15 cellular contexts compared by ENCODE assay signal in the genomic region with DNA sequence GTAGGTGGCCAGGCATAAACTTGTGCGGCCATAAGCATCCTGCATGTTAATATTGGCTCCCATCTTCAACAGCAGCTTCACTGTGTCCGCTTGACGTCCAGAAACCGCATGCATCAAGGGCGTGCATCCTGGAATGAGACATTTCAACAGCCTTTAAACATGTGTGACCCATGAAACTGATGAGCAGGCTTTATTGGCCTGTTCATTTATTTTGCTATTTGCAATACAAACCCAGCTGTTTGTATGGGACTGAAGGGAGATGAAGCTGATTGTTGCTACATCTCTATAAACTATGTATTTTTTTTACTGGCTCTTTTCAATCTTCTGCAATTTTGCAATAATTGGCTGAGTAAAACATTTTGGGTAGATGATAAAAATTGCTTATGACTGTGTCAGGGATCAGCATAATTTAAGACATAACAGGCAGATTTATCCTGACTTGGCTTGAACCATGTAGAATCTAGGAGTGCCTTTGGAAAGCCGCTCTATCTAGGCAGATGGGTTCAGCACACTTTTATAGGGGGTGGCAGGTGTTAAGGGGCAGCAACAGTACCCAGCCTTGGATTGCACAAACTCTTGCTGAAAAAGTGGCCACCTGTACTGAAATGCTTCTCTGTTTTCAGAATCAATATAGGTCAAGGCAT. TPM values are rescaled to one million over a fixed set of nuclear protein-coding genes. Genes with fewer than 3 reads are reported as not detected.
DNase-seq lines count a peak whose midpoint lies in the region; ATAC-seq and TF ChIP-seq lines count a peak whose summit lies in the region.
"Had no signal": no experiment of that assay in that cellular context is flagged by ENCODE, and none has a peak within 500 bp of the region (broad histone marks: within the 10 kb centered on the region; RNA-seq: fewer than 3 reads in every experiment).

No MANE protein-coding gene starts in this region.

- no peaks in the 10 kb centered on the region for H3K9me3 Mint-ChIP-seq in MCF 10A (ENCODE audit: unreplicated experiment)
- H3K9me3 Mint-ChIP-seq: naive B cell had no signal

- no peak overlapping the region for H3K4me3 Mint-ChIP-seq in MCF 10A (ENCODE audit: unreplicated experiment)
- H3K4me3 Mint-ChIP-seq: activated CD8-positive, alpha-beta T cell treated with anti-CD3 and anti-CD28 coated beads, Interleukin-2, amount 10 ng/mL, durations not matched to agents 7 days and 5 days; naive B cell had no signal

- H3K79me2 ChIP-seq in ACC112 (ENCODE audit: control insufficient read depth, insufficient read depth, low read length, unreplicated experiment) = no peaks in the 10 kb centered on the region
- H3K79me2 ChIP-seq in osteoblast (ENCODE audit: insufficient read depth, low read length) = no peaks in the 10 kb centered on the region

- H3K27me3 ChIP-seq in ACC112 (ENCODE audit: insufficient read depth, low read length) (no peaks in the 10 kb centered on the region), MG63 (no peaks in the 10 kb centered on the region), gastroesophageal sphincter (no peaks in the 10 kb centered on the region), osteoblast (ENCODE audit: insufficient read depth, low read length) (no peaks in the 10 kb centered on the region), BE2C (no peaks in the 10 kb centered on the region)

- ATAC-seq in gastroesophageal sphincter (peak; percentile 86), GM21529 (IDR thresholded peaks at IDR 0.05; ENCODE audit: unreplicated experiment) (no peak)
- ATAC-seq: activated CD8-positive, alpha-beta T cell treated with anti-CD3 and anti-CD28 coated beads, Interleukin-2, amount 10 ng/mL, durations not matched to agents 7 days and 5 days had no signal

- H3K4me2 ChIP-seq in osteoblast (ENCODE audit: insufficient read depth, low read length) = peak overlapping the region; percentile 59

- POLR2A ChIA-PET in MCF 10A (lab: Yijun Ruan, JAX) = interaction anchor here (1.0 to 1.7 kb wide), 2 partner anchors 182 to 184 kb away, joined by 3 to 7 read pairs; a partner anchor contains a TSS

- H3K27ac ChIP-seq in ACC112 (ENCODE audit: low read depth, low read length) (no peak overlapping the region), gastroesophageal sphincter (peak overlapping the region in 3 of 4 donors; percentile 41 to 52 (median 45)), osteoblast (ENCODE audit: low read depth, low read length) (no peak overlapping the region)

- DNase-seq in MG63 (peak; percentile 58), osteoblast (ENCODE audit: insufficient read length, low spot score, missing footprints) (no peak), BE2C (no peak), MCF 10A (ENCODE audit: unreplicated experiment) (no peak), NCI-H128 (lab: John Stamatoyannopoulos, UW; ENCODE audit: unreplicated experiment) (no peak)
- DNase-seq: ACHN; activated CD8-positive, alpha-beta T cell treated with anti-CD3 and anti-CD28 coated beads, Interleukin-2, amount 10 ng/mL, durations not matched to agents 7 days and 5 days; caudate nucleus; naive B cell; NCI-H1417 treated with DMSO at 0.1 percent for 48 hours; small intestine had no signal

- H3K27ac Mint-ChIP-seq in MCF 10A (ENCODE audit: low read depth, unreplicated experiment) = no peak overlapping the region
- H3K27ac Mint-ChIP-seq: activated CD8-positive, alpha-beta T cell treated with anti-CD3 and anti-CD28 coated beads, Interleukin-2, amount 10 ng/mL, durations not matched to agents 7 days and 5 days; naive B cell had no signal

- intact Hi-C loops in MCF 10A (cut with micrococcal nuclease) = no loop called here

- WGBS in gastroesophageal sphincter (ENCODE audit: low coverage in 1 of 2), 2 donors = 39 to 60% methylated on average over 1 to 6 of the region's 6 CpGs

- H3K27me3 Mint-ChIP-seq in MCF 10A (ENCODE audit: insufficient read depth, unreplicated experiment) = no peaks in the 10 kb centered on the region

- H3K36me3 ChIP-seq in ACC112 (ENCODE audit: insufficient read depth, low read length) = no peaks in the 10 kb centered on the region
- no peaks in the 10 kb centered on the region for H3K36me3 ChIP-seq in MG63
- H3K36me3 ChIP-seq in gastroesophageal sphincter = no peaks in the 10 kb centered on the region
- no peaks in the 10 kb centered on the region for H3K36me3 ChIP-seq in osteoblast (ENCODE audit: insufficient read depth, low read length)
- no peaks in the 10 kb centered on the region for H3K36me3 ChIP-seq in BE2C

- no peaks in the 10 kb centered on the region for H3K36me3 Mint-ChIP-seq in MCF 10A (ENCODE audit: insufficient read depth, unreplicated experiment)
- H3K36me3 Mint-ChIP-seq: naive B cell had no signal

- peaks cover 37% of the 10 kb centered on the region for H3K4me1 ChIP-seq in ACC112 (ENCODE audit: control insufficient read depth, insufficient read depth, low read length, unreplicated experiment)
- H3K4me1 ChIP-seq in gastroesophageal sphincter = peaks cover 2 to 31% (median 19%) of the 10 kb centered on the region in 3 donors
- peaks cover 27% of the 10 kb centered on the region for H3K4me1 ChIP-seq in osteoblast (ENCODE audit: insufficient read depth, low read length)
- H3K4me1 ChIP-seq in BE2C = no peaks in the 10 kb centered on the region

- TF ChIP-seq POLR2A in gastroesophageal sphincter (IDR thresholded peaks at IDR 0.05) = no peak

- no peaks in the 10 kb centered on the region for H4K20me1 ChIP-seq in osteoblast (ENCODE audit: insufficient read depth, low read length)

- CTCF ChIA-PET in MCF 10A (lab: Yijun Ruan, JAX) = interaction anchor here (0.7 kb wide), 1 partner anchor 22 kb away, joined by 3 read pairs; no protein-coding TSS in a partner anchor

- peaks cover 10% of the 10 kb centered on the region for H3K4me1 Mint-ChIP-seq in MCF 10A (ENCODE audit: insufficient read depth, unreplicated experiment)
- H3K4me1 Mint-ChIP-seq: naive B cell had no signal

- no peak overlapping the region for H2AFZ ChIP-seq in ACC112 (ENCODE audit: low read length, unreplicated experiment)
- no peak overlapping the region for H2AFZ ChIP-seq in osteoblast (ENCODE audit: low read length)

- no TSS peak for BruUV-seq in MCF 10A (replicated peaks; lab: Mats Ljungman, UMichigan)

- TF ChIP-seq EP300 in gastroesophageal sphincter (IDR thresholded peaks at IDR 0.05) = no peak

- H3K9me3 ChIP-seq in MG63 = no peaks in the 10 kb centered on the region
- no peaks in the 10 kb centered on the region for H3K9me3 ChIP-seq in gastroesophageal sphincter
- no peaks in the 10 kb centered on the region for H3K9me3 ChIP-seq in osteoblast (ENCODE audit: low read depth, low read length)
- no peaks in the 10 kb centered on the region for H3K9me3 ChIP-seq in BE2C

- no peak for TF ChIP-seq CTCF in gastroesophageal sphincter (IDR thresholded peaks at IDR 0.05)
- TF ChIP-seq CTCF in osteoblast (IDR thresholded peaks at IDR 0.05; ENCODE audit: extremely low read depth, low read depth, low read length) = no peak
- no peak for TF ChIP-seq CTCF in BE2C (IDR thresholded peaks at IDR 0.05; ENCODE audit: low read depth, low read length)
- TF ChIP-seq CTCF in MCF 10A (IDR thresholded peaks at IDR 0.05; ENCODE audit: unreplicated experiment) = no peak

- peak overlapping the region; percentile 41; the same call in 1 of the 2 replicates for H3K4me3 ChIP-seq in ACC112 (ENCODE audit: low read depth, low read length)
- H3K4me3 ChIP-seq in MG63 = no peak overlapping the region
- H3K4me3 ChIP-seq in gastroesophageal sphincter = no peak overlapping the region
- no peak overlapping the region for H3K4me3 ChIP-seq in osteoblast (ENCODE audit: insufficient read depth, low read length)
- no peak overlapping the region for H3K4me3 ChIP-seq in BE2C (ENCODE audit: low read depth, low read length)

RNA-seq across cellular contexts. Expression of a gene that starts 56.9 kb away (rescaled TPM):
- total RNA-seq in MG63 (2014; rRNA removed; shearing (Covaris generic); ENCODE audit: low replicate concordance) = not detected in 2 replicates
- total RNA-seq in gastroesophageal sphincter = under 1 TPM in 1 of 4 donors, not detected in 3; 0.27 TPM
- not detected in 2 replicates for total RNA-seq in osteoblast
- 0.42 TPM for polyA plus RNA-seq in BE2C (2012; ENCODE audit: insufficient read depth, insufficient read length, low read depth)
- total RNA-seq in MCF 10A (2022) = not detected in 2 replicates
- total RNA-seq: epithelial cell of proximal tubule had no signal

Comparison
In these comparisons a context has a peak if more than half of its experiments do, and no peak if none do; other contexts are left out.
1. H3K27ac ChIP-seq: peak in gastroesophageal sphincter (3 of 4); none in ACC112 (single experiment) and osteoblast (single experiment).